24 cellular contexts compared by ENCODE assay signal in genomic region chr6:134980846-134981245, GRCh38. TPM values are rescaled to one million over a fixed set of nuclear protein-coding genes. Genes with fewer than 3 reads are reported as not detected.
DNase-seq lines count a peak whose midpoint lies in the region; ATAC-seq and TF ChIP-seq lines count a peak whose summit lies in the region.
"Had no signal": no experiment of that assay in that cellular context is flagged by ENCODE, and none has a peak within 500 bp of the region (broad histone marks: within the 10 kb centered on the region; RNA-seq: fewer than 3 reads in every experiment).

No MANE protein-coding gene starts in this region.

- H3K9me3 ChIP-seq in IMR-90 (ENCODE audit: control insufficient read depth, insufficient read depth, low read length) (no peaks in the 10 kb centered on the region), mucosa of descending colon (no peaks in the 10 kb centered on the region)
- H3K9me3 ChIP-seq: esophagus squamous epithelium had no signal

- H3K27ac ChIP-seq in IMR-90 (ENCODE audit: insufficient read depth, low read length), result no peak overlapping the region
- no peak overlapping the region for H3K27ac ChIP-seq in mesendoderm (ENCODE audit: low read depth, low read length)
- H3K27ac ChIP-seq: BLaER1 treated with 17β-estradiol and CSF1 and Interleukin-3, amounts not matched to agents 10 nM and 100 nM; esophagus squamous epithelium; skin epidermis had no signal

- no peak for TF ChIP-seq CTCF in IMR-90 (conservative IDR thresholded peaks at IDR 0.05; ENCODE audit: low read depth, low read length)
- no peak for TF ChIP-seq CTCF in activated CD8-positive, alpha-beta T cell treated with anti-CD3 and anti-CD28 coated beads for 36 hours (IDR thresholded peaks at IDR 0.05)
- TF ChIP-seq CTCF in mucosa of descending colon (IDR thresholded peaks at IDR 0.05), result no peak

- in situ Hi-C loops in IMR-90 (cut with MboI; ENCODE audit: low sequenced_read_pairs), result no loop called here

- H2BK5ac ChIP-seq in IMR-90 (ENCODE audit: low read depth, low read length, poor library complexity, severe bottlenecking) (no peak overlapping the region), mesendoderm (ENCODE audit: low read length) (no peak overlapping the region)

- no peak overlapping the region for H2BK20ac ChIP-seq in IMR-90 (ENCODE audit: low read depth, low read length)

- POLR2A ChIA-PET in activated CD4-positive, alpha-beta T cell treated with anti-CD3 and anti-CD28 coated beads, Interleukin-2, amount 10 ng/mL, durations not matched to agents 7 days and 5 days (lab: Charles Lee), result no interaction called here
- POLR2A ChIA-PET in IMR-90 (lab: Charles Lee; ENCODE audit: unreplicated experiment), result no interaction called here
- POLR2A ChIA-PET in activated CD8-positive, alpha-beta T cell treated with anti-CD3 and anti-CD28 coated beads for 36 hours (lab: Charles Lee), result no interaction called here

- no peak for TF ChIP-seq RAD21 in IMR-90 (IDR thresholded peaks at IDR 0.05; ENCODE audit: low read length)

- H3K36me3 ChIP-seq in IMR-90 (ENCODE audit: control insufficient read depth, insufficient read depth, low read length) (peaks cover 12% of the 10 kb centered on the region), mesendoderm (ENCODE audit: control insufficient read depth, insufficient read depth, low read length) (no peaks in the 10 kb centered on the region), mucosa of descending colon (ENCODE audit: low read depth) (peaks cover 3% of the 10 kb centered on the region)

- peaks cover 5% of the 10 kb centered on the region for H3K9me3 Mint-ChIP-seq in activated CD4-positive, alpha-beta T cell treated with anti-CD3 and anti-CD28 coated beads, Interleukin-2, amount 10 ng/mL, durations not matched to agents 7 days and 5 days
- no peaks in the 10 kb centered on the region for H3K9me3 Mint-ChIP-seq in activated CD8-positive, alpha-beta T cell treated with anti-CD3 and anti-CD28 coated beads for 36 hours
- H3K9me3 Mint-ChIP-seq: IgD-negative memory B cell, WTC11 had no signal

- H3K9ac ChIP-seq in IMR-90 (ENCODE audit: low read depth, low read length), result no peak overlapping the region
- no peak overlapping the region for H3K9ac ChIP-seq in mesendoderm (ENCODE audit: low read length)
- H3K9ac ChIP-seq: BLaER1 treated with 17β-estradiol and CSF1 and Interleukin-3, amounts not matched to agents 10 nM and 100 nM had no signal

- H2AFZ ChIP-seq in IMR-90 (replicated peaks; ENCODE audit: low read length, poor library complexity), result no peak overlapping the region

- H3K4me3 ChIP-seq in IMR-90 (ENCODE audit: insufficient read depth, low read depth, low read length) (no peak overlapping the region), mesendoderm (ENCODE audit: low read length) (no peak overlapping the region), mucosa of descending colon (no peak overlapping the region)
- H3K4me3 ChIP-seq: BLaER1 treated with 17β-estradiol and CSF1 and Interleukin-3, amounts not matched to agents 10 nM and 100 nM; esophagus squamous epithelium; GM12878; skin epidermis had no signal

- H4K91ac ChIP-seq in IMR-90 (ENCODE audit: insufficient read depth, low read depth, low read length), result no peak overlapping the region

- H3K56ac ChIP-seq in IMR-90 (ENCODE audit: extremely low read depth, insufficient read depth, low read length) (no peak overlapping the region), mesendoderm (ENCODE audit: low read length) (no peak overlapping the region)

- peaks cover 69% of the 10 kb centered on the region for H3K36me3 Mint-ChIP-seq in activated CD4-positive, alpha-beta T cell treated with anti-CD3 and anti-CD28 coated beads, Interleukin-2, amount 10 ng/mL, durations not matched to agents 7 days and 5 days (ENCODE audit: low read depth)
- H3K36me3 Mint-ChIP-seq in activated CD8-positive, alpha-beta T cell treated with anti-CD3 and anti-CD28 coated beads for 36 hours (ENCODE audit: low read depth), result peaks cover 63% of the 10 kb centered on the region

- dilution Hi-C loops in IMR-90 (cut with HindIII; ENCODE audit: low sequenced_read_pairs, unreplicated experiment), result no loop called here

- ATAC-seq in IMR-90 (ENCODE audit: low read depth) (peak; percentile 48), GM19328 (IDR thresholded peaks at IDR 0.05; ENCODE audit: unreplicated experiment) (no peak), mucosa of descending colon (no peak)
- peak; percentile 59 for ATAC-seq in activated CD8-positive, alpha-beta T cell treated with anti-CD3 and anti-CD28 coated beads for 36 hours
- ATAC-seq: GM12878, left lobe of liver, PC-3, WTC11 had no signal

- H2AK5ac ChIP-seq in IMR-90 (ENCODE audit: low read depth, low read length), result no peak overlapping the region
- no peak overlapping the region for H2AK5ac ChIP-seq in mesendoderm (ENCODE audit: low read length)

- H4K8ac ChIP-seq in IMR-90 (ENCODE audit: low read depth in 2 of 2, low read length in 2 of 2), result no peak overlapping the region
- no peak overlapping the region for H4K8ac ChIP-seq in mesendoderm (ENCODE audit: low read depth, low read length)

- H3K4ac ChIP-seq in IMR-90 (ENCODE audit: low read depth, low read length), result no peak overlapping the region
- no peak overlapping the region for H3K4ac ChIP-seq in mesendoderm (ENCODE audit: low read depth, low read length)

- no peak overlapping the region for H3K4me2 ChIP-seq in IMR-90 (ENCODE audit: low read depth, low read length)
- H3K4me2 ChIP-seq in mesendoderm (ENCODE audit: low read length), result no peak overlapping the region
- H3K4me2 ChIP-seq: BLaER1 treated with 17β-estradiol and CSF1 and Interleukin-3, amounts not matched to agents 10 nM and 100 nM had no signal

- H3K4me1 Mint-ChIP-seq in activated CD4-positive, alpha-beta T cell treated with anti-CD3 and anti-CD28 coated beads, Interleukin-2, amount 10 ng/mL, durations not matched to agents 7 days and 5 days, result peaks cover 53% of the 10 kb centered on the region
- peaks cover 48% of the 10 kb centered on the region for H3K4me1 Mint-ChIP-seq in activated CD8-positive, alpha-beta T cell treated with anti-CD3 and anti-CD28 coated beads for 36 hours (ENCODE audit: low read depth)
- H3K4me1 Mint-ChIP-seq: WTC11 had no signal

- no peak overlapping the region for H4K5ac ChIP-seq in IMR-90 (ENCODE audit: low read depth, low read length)
- no peak overlapping the region for H4K5ac ChIP-seq in mesendoderm (ENCODE audit: low read length)

- peak overlapping the region; percentile 22 for H3K27ac Mint-ChIP-seq in activated CD4-positive, alpha-beta T cell treated with anti-CD3 and anti-CD28 coated beads, Interleukin-2, amount 10 ng/mL, durations not matched to agents 7 days and 5 days
- H3K27ac Mint-ChIP-seq in activated CD8-positive, alpha-beta T cell treated with anti-CD3 and anti-CD28 coated beads for 36 hours, result peak overlapping the region; percentile 65
- H3K27ac Mint-ChIP-seq: IgD-negative memory B cell, WTC11 had no signal

- no TSS peak for BruUV-seq in IMR-90 (replicated peaks; lab: Mats Ljungman, UMichigan)

- H4K20me1 ChIP-seq in IMR-90 (ENCODE audit: insufficient read depth, low read length), result no peaks in the 10 kb centered on the region
- H4K20me1 ChIP-seq: BLaER1 treated with 17β-estradiol and CSF1 and Interleukin-3, amounts not matched to agents 10 nM and 100 nM had no signal

- H3K9me1 ChIP-seq in IMR-90 (ENCODE audit: insufficient read depth, low read length), result peaks cover 5% of the 10 kb centered on the region; the same call in 1 of the 2 replicates

- intact Hi-C loops in IMR-90 (cut with micrococcal nuclease) (no loop called here), mucosa of descending colon (cut with DNase I, micrococcal nuclease) (no loop called here)
- intact Hi-C loops in activated CD8-positive, alpha-beta T cell treated with anti-CD3 and anti-CD28 coated beads for 36 hours (cut with micrococcal nuclease), result no loop called here

- H3K18ac ChIP-seq in IMR-90 (ENCODE audit: low read depth, low read length), result no peak overlapping the region
- H3K18ac ChIP-seq in mesendoderm (ENCODE audit: low read length), result no peak overlapping the region

- no peaks in the 10 kb centered on the region for H3K79me1 ChIP-seq in IMR-90 (ENCODE audit: low read depth in 1 of 2, low read length in 2 of 2)
- H3K79me1 ChIP-seq in mesendoderm (ENCODE audit: low read length), result no peaks in the 10 kb centered on the region

- no peaks in the 10 kb centered on the region for H3K27me3 Mint-ChIP-seq in activated CD4-positive, alpha-beta T cell treated with anti-CD3 and anti-CD28 coated beads, Interleukin-2, amount 10 ng/mL, durations not matched to agents 7 days and 5 days
- no peaks in the 10 kb centered on the region for H3K27me3 Mint-ChIP-seq in activated CD8-positive, alpha-beta T cell treated with anti-CD3 and anti-CD28 coated beads for 36 hours
- H3K27me3 Mint-ChIP-seq: IgD-negative memory B cell had no signal

- CTCF ChIA-PET in activated CD4-positive, alpha-beta T cell treated with anti-CD3 and anti-CD28 coated beads, Interleukin-2, amount 10 ng/mL, durations not matched to agents 7 days and 5 days (lab: Charles Lee), result interaction anchor here (1.5 kb wide), 1 partner anchor 189 kb away, joined by 3 read pairs; no protein-coding TSS in a partner anchor
- CTCF ChIA-PET in IMR-90 (lab: Yijun Ruan, JAX), result no interaction called here
- CTCF ChIA-PET in activated CD8-positive, alpha-beta T cell treated with anti-CD3 and anti-CD28 coated beads for 36 hours (lab: Charles Lee), result interaction anchor here (1.0 to 1.5 kb wide), 2 partner anchors 8 to 21 kb away, joined by 3 to 4 read pairs; no protein-coding TSS in a partner anchor

- H3K27me3 ChIP-seq in IMR-90 (ENCODE audit: control insufficient read depth, insufficient read depth, low read length) (no peaks in the 10 kb centered on the region), mesendoderm (ENCODE audit: insufficient read depth, low read length, poor library complexity) (no peaks in the 10 kb centered on the region)
- H3K27me3 ChIP-seq: BLaER1 treated with 17β-estradiol and CSF1 and Interleukin-3, amounts not matched to agents 10 nM and 100 nM; esophagus squamous epithelium had no signal

- peaks cover 2% of the 10 kb centered on the region; the same call in 1 of the 2 replicates for H3K4me1 ChIP-seq in IMR-90 (ENCODE audit: control insufficient read depth, insufficient read depth, low read length)
- no peaks in the 10 kb centered on the region for H3K4me1 ChIP-seq in mesendoderm (ENCODE audit: control insufficient read depth, low read depth, low read length)
- H3K4me1 ChIP-seq in mucosa of descending colon (ENCODE audit: low read depth), result no peaks in the 10 kb centered on the region
- H3K4me1 ChIP-seq: esophagus squamous epithelium had no signal

- WGBS in IMR-90 (ENCODE audit: extremely low coverage in 2 of 2, insufficient read length in 1 of 2), 2 experiments, result no CpG with 5 or more reads among the region's 1 CpG
- WGBS in mesendoderm (ENCODE audit: extremely low coverage, insufficient coverage, low lambda C conversion rate), result no CpG with 5 or more reads among the region's 1 CpG

- DNase-seq in activated CD4-positive, alpha-beta T cell treated with anti-CD3 and anti-CD28 coated beads, Interleukin-2, amount 10 ng/mL, durations not matched to agents 7 days and 5 days, result no peak
- no peak for DNase-seq in activated CD4-positive, alpha-beta T cell treated with anti-CD3 and anti-CD28 coated beads, Interleukin-2, amount 50 U/mL, for 4 hours
- DNase-seq in IMR-90 (no peak), mesendoderm (peak; percentile 82), cerebellum (ENCODE audit: low spot score) (no peak), mucosa of descending colon (no peak)
- DNase-seq in activated CD8-positive, alpha-beta T cell treated with anti-CD3 and anti-CD28 coated beads for 36 hours, result no peak
- DNase-seq: activated CD8-positive, alpha-beta memory T cell treated with anti-CD3 and anti-CD28 coated beads, Interleukin-2, amount 50 U/mL, for 4 hours; amniotic stem cell; caudate nucleus; esophagus squamous epithelium; GDM1; MV-4-11; NCI-H1694 treated with DMSO at 0.1 percent for 48 hours; NCI-H82; PC-3; stimulated activated CD4-positive, alpha-beta T cell treated with anti-CD3 and anti-CD28 coated beads, Interleukin-4, amount 100 ng/mL, for 1 hour had no signal

- H2BK120ac ChIP-seq in IMR-90 (ENCODE audit: low read depth, low read length), result no peak overlapping the region
- H2BK120ac ChIP-seq in mesendoderm (ENCODE audit: low read depth, low read length), result no peak overlapping the region

- no peak overlapping the region for H3K14ac ChIP-seq in IMR-90 (replicated peaks; ENCODE audit: low read depth, low read length)

- no peak for TF ChIP-seq POLR2A in IMR-90 (IDR thresholded peaks at IDR 0.05; ENCODE audit: low read depth, low read length)

- no peak overlapping the region for H2AK9ac ChIP-seq in IMR-90 (replicated peaks; ENCODE audit: low read depth, low read length, poor library complexity)

- H3K4me3 Mint-ChIP-seq in activated CD4-positive, alpha-beta T cell treated with anti-CD3 and anti-CD28 coated beads, Interleukin-2, amount 10 ng/mL, durations not matched to agents 7 days and 5 days, result no peak overlapping the region
- H3K4me3 Mint-ChIP-seq in activated CD8-positive, alpha-beta T cell treated with anti-CD3 and anti-CD28 coated beads for 36 hours, result no peak overlapping the region
- H3K4me3 Mint-ChIP-seq: IgD-negative memory B cell, WTC11 had no signal

- H2BK15ac ChIP-seq in IMR-90 (ENCODE audit: low read depth, low read length), result no peak overlapping the region
- H2BK15ac ChIP-seq in mesendoderm (replicated peaks; ENCODE audit: low read depth), result no peak overlapping the region

- no peaks in the 10 kb centered on the region for H3K79me2 ChIP-seq in mesendoderm (ENCODE audit: control insufficient read depth, insufficient read depth, low read length)

- H3K23ac ChIP-seq in IMR-90 (ENCODE audit: low read depth, low read length), result no peak overlapping the region
- no peak overlapping the region for H3K23ac ChIP-seq in mesendoderm (ENCODE audit: low read length)

RNA-seq across cellular contexts. Expression of gene ALDH8A1, which starts 30.9 kb away (rescaled TPM):
- total RNA-seq in activated CD4-positive, alpha-beta T cell treated with anti-CD3 and anti-CD28 coated beads, Interleukin-2, amount 10 ng/mL, durations not matched to agents 7 days and 5 days, result 1 to 10 TPM in 1 of 2 experiments, under 1 TPM in 1; 0.89 to 1.0 TPM
- under 0.01 TPM in 2 replicates for total RNA-seq in IMR-90 (2012; rRNA removed)
- 0.15 and 0.19 TPM in 2 replicates for polyA plus RNA-seq in IMR-90 (2012; rRNA removed)
- polyA plus RNA-seq in IMR-90 (2012; cell fraction: cytosol; rRNA removed), result 0.02 and 0.04 TPM in 2 replicates
- 0.74 and 2.3 TPM in 2 replicates for polyA plus RNA-seq in IMR-90 (2012; cell fraction: nucleus; rRNA removed; ENCODE audit: low replicate concordance)
- 1 to 10 TPM; 1.2 to 1.6 TPM for total RNA-seq in activated CD8-positive, alpha-beta T cell treated with anti-CD3 and anti-CD28 coated beads for 36 hours
- polyA plus RNA-seq in mesendoderm (2013, experiment 1 of 2), result 0.04 TPM
- 0.11 TPM for polyA plus RNA-seq in mesendoderm (2013, experiment 2 of 2)
- total RNA-seq in cerebellum, result 5.9 TPM
- total RNA-seq in mucosa of descending colon, result 1 to 10 TPM in 1 of 3 donors, under 1 TPM in 2; 0.48 to 2.3 (median 0.75) TPM
- polyA plus RNA-seq: IgD-negative memory B cell had no signal

Comparison
In these comparisons a context has a peak if more than half of its experiments do, and no peak if none do; other contexts are left out.
1. ATAC-seq: peak in IMR-90 (single experiment) and activated CD8-positive, alpha-beta T cell treated with anti-CD3 and anti-CD28 coated beads for 36 hours (single experiment); none in GM19328 (single experiment) and mucosa of descending colon (single experiment).